Comparison of ENCODE assay signal across 8 cellular contexts in the genomic region with DNA sequence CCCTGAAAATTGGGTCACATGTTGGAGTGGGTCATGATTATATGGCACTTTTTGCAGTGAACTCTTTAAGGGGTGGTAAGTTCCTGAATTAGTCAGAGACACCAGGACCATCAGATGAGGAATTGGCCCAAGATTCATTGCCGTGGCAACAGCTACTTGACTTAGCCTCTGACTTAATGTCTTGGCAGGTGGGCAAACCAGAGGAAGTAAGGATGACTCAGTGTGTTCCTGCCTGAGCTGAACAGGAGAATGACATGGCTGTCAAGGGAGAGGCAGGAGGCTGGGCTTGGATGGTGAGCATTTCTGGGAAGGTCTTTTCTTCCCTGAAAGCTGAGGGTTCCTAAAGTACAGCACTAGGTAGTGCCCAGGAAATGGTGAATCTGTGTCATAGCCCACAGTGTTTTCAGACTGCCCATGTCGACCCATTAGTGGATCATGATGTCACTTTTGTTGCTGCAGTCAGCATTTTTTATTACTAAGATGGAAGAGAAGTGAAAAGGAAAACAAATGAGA.
DNase-seq lines count a peak whose midpoint lies in the region; ATAC-seq and TF ChIP-seq lines count a peak whose summit lies in the region.

No MANE protein-coding gene starts in this region.

- H3K9me3 Mint-ChIP-seq in activated B cell treated with CpG ODN at 0.5 μM for 24 hours (peaks cover 3% of the 10 kb centered on the region), progenitor cell of endocrine pancreas (ENCODE audit: low read depth) (no peaks in the 10 kb centered on the region)

- WGBS in GM23248 (ENCODE audit: low coverage in 1 of 2, low lambda C conversion rate in 2 of 2, missing lambda C conversion rate in 2 of 2), 2 experiments = 0% methylated on average over 2 of the region's 2 CpGs

- H3K4me2 ChIP-seq in GM23248 (ENCODE audit: unreplicated experiment) = peak overlapping the region; percentile 67

- H3K27me3 ChIP-seq in ACC112 (ENCODE audit: insufficient read depth, low read length) (no peaks in the 10 kb centered on the region), GM23248 (replicated peaks; ENCODE audit: insufficient read depth) (no peaks in the 10 kb centered on the region), foreskin keratinocyte (no peaks in the 10 kb centered on the region)

- POLR2A ChIA-PET in activated B cell treated with CpG ODN at 0.5 μM for 24 hours (lab: Charles Lee) = no interaction called here

- intact Hi-C loops in activated B cell treated with CpG ODN at 0.5 μM for 24 hours (cut with micrococcal nuclease) = no loop called here

- no peaks in the 10 kb centered on the region for H3K9me3 ChIP-seq in GM23248 (ENCODE audit: low read depth)

- H3F3A ChIP-seq in GM23248 (ENCODE audit: insufficient read depth) = peaks cover 39% of the 10 kb centered on the region

- DNase-seq in GM23248 (peak; percentile 98), activated B cell treated with CpG ODN at 0.5 μM for 24 hours (no peak), foreskin keratinocyte (peak; percentile 98 to 99), progenitor cell of endocrine pancreas (ENCODE audit: low spot score, unreplicated experiment) (no peak), HT-29 (ENCODE audit: low spot score) (no peak)
- DNase-seq in stimulated activated CD8-positive, alpha-beta memory T cell treated with anti-CD3 and anti-CD28 coated beads, Interleukin-12 subunit alpha, Interleukin-12 subunit beta, amount 100 ng/mL, for 4 hours (ENCODE audit: low read depth) = peak; percentile 6
- DNase-seq in stimulated activated naive CD4-positive, alpha-beta T cell (lab: John Stamatoyannopoulos, UW) = no peak

- in situ Hi-C loops in GM23248 (cut with MboI) = no loop called here

- ATAC-seq in activated B cell treated with CpG ODN at 0.5 μM for 24 hours (ENCODE audit: low read depth) (peak; percentile 21), foreskin keratinocyte (peak; percentile 98)

- H3K9me2 ChIP-seq in GM23248 (ENCODE audit: insufficient read depth) = no peaks in the 10 kb centered on the region

- H3K27ac ChIP-seq in ACC112 (ENCODE audit: low read depth, low read length) = peak overlapping the region; percentile 83
- peak overlapping the region; percentile 93 for H3K27ac ChIP-seq in GM23248
- peak overlapping the region; percentile 73 for H3K27ac ChIP-seq in foreskin keratinocyte

- H3K27me3 Mint-ChIP-seq in activated B cell treated with CpG ODN at 0.5 μM for 24 hours (no peaks in the 10 kb centered on the region), progenitor cell of endocrine pancreas (peaks cover 25% of the 10 kb centered on the region)

- TF ChIP-seq CTCF in activated B cell treated with CpG ODN at 0.5 μM for 24 hours (IDR thresholded peaks at IDR 0.05) (no peak), foreskin keratinocyte (conservative IDR thresholded peaks at IDR 0.05) (no peak), progenitor cell of endocrine pancreas (IDR thresholded peaks at IDR 0.05; ENCODE audit: unreplicated experiment) (no peak)

- CTCF ChIA-PET in activated B cell treated with CpG ODN at 0.5 μM for 24 hours (lab: Charles Lee) = no interaction called here

- peaks cover 25% of the 10 kb centered on the region for H3K4me1 ChIP-seq in ACC112 (ENCODE audit: control insufficient read depth, insufficient read depth, low read length, unreplicated experiment)
- peaks cover 32% of the 10 kb centered on the region for H3K4me1 ChIP-seq in GM23248 (ENCODE audit: insufficient read depth)
- H3K4me1 ChIP-seq in foreskin keratinocyte = peaks cover 12% of the 10 kb centered on the region

- H3K9ac ChIP-seq in GM23248 = peak overlapping the region; percentile 58

- H3K79me2 ChIP-seq in ACC112 (ENCODE audit: control insufficient read depth, insufficient read depth, low read length, unreplicated experiment) = no peaks in the 10 kb centered on the region
- no peaks in the 10 kb centered on the region for H3K79me2 ChIP-seq in GM23248 (ENCODE audit: insufficient read depth)

- H3K4me3 Mint-ChIP-seq in activated B cell treated with CpG ODN at 0.5 μM for 24 hours (no peak overlapping the region), progenitor cell of endocrine pancreas (ENCODE audit: low read depth) (no peak overlapping the region)

- H3K27ac Mint-ChIP-seq in activated B cell treated with CpG ODN at 0.5 μM for 24 hours (no peak overlapping the region), progenitor cell of endocrine pancreas (no peak overlapping the region)

- H3K36me3 ChIP-seq in ACC112 (ENCODE audit: insufficient read depth, low read length) (no peaks in the 10 kb centered on the region), GM23248 (ENCODE audit: low read depth) (no peaks in the 10 kb centered on the region)

- H3K4me1 Mint-ChIP-seq in activated B cell treated with CpG ODN at 0.5 μM for 24 hours (peaks cover 4% of the 10 kb centered on the region), progenitor cell of endocrine pancreas (ENCODE audit: low read depth) (no peaks in the 10 kb centered on the region)

- H2AFZ ChIP-seq in ACC112 (ENCODE audit: low read length, unreplicated experiment) (no peak overlapping the region), GM23248 (peak overlapping the region; percentile 39; the same call in 1 of the 2 replicates)

- H3K36me3 Mint-ChIP-seq in activated B cell treated with CpG ODN at 0.5 μM for 24 hours (ENCODE audit: low read depth) (no peaks in the 10 kb centered on the region), progenitor cell of endocrine pancreas (ENCODE audit: insufficient read depth) (no peaks in the 10 kb centered on the region)

- no peaks in the 10 kb centered on the region for H4K20me1 ChIP-seq in GM23248 (ENCODE audit: insufficient read depth)

- no peak overlapping the region for H3K4me3 ChIP-seq in ACC112 (ENCODE audit: low read depth, low read length)
- peak overlapping the region; percentile 17; the same call in 1 of the 2 replicates for H3K4me3 ChIP-seq in GM23248

Comparison
In these comparisons a context has a peak if more than half of its experiments do, and no peak if none do; other contexts are left out.
1. DNase-seq: peak in GM23248 (single experiment), foreskin keratinocyte (2 of 2) and stimulated activated CD8-positive, alpha-beta memory T cell treated with anti-CD3 and anti-CD28 coated beads, Interleukin-12 subunit alpha, Interleukin-12 subunit beta, amount 100 ng/mL, for 4 hours (single experiment); none in activated B cell treated with CpG ODN at 0.5 μM for 24 hours (single experiment), progenitor cell of endocrine pancreas (single experiment), stimulated activated naive CD4-positive, alpha-beta T cell (0 of 6) and HT-29 (single experiment).
2. Peak in every context shown above with its lines, with median percentiles within 50 percentile points of each other: H3K27ac ChIP-seq.